27 cellular contexts compared by ENCODE assay signal in genomic region chr3:98780343-98780742, GRCh38. TPM values are rescaled to one million over a fixed set of nuclear protein-coding genes. Genes with fewer than 3 reads are reported as not detected.
DNase-seq lines count a peak whose midpoint lies in the region; ATAC-seq and TF ChIP-seq lines count a peak whose summit lies in the region.
"Had no signal": no experiment of that assay in that cellular context is flagged by ENCODE, and none has a peak within 500 bp of the region (broad histone marks: within the 10 kb centered on the region; RNA-seq: fewer than 3 reads in every experiment).

No MANE protein-coding gene starts in this region.

- H3K9me3 Mint-ChIP-seq in nephron progenitor cell, result no peaks in the 10 kb centered on the region
- H3K9me3 Mint-ChIP-seq: activated naive CD4-positive, alpha-beta T cell treated with anti-CD3 and anti-CD28 coated beads, Interleukin-2, amount 10 ng/mL, durations not matched to agents 7 days and 5 days; activated T-cell treated with anti-CD3 and anti-CD28 coated beads, Interleukin-2, amount 50 U/mL, for 4 hours; dendritic cell treated with granulocyte-macrophage colony-stimulating factor and Interleukin-4, amounts not matched to agents 40 ng/mL and 50 ng/mL, for 4 days; neural crest cell; stimulated activated naive CD8-positive, alpha-beta T cell treated with anti-CD3 and anti-CD28 coated beads, Interleukin-15, amount 100 ng/mL, for 72 hours had no signal

- no peak overlapping the region for H3K4me3 ChIP-seq in heart left ventricle
- no peak overlapping the region for H3K4me3 ChIP-seq in tibial nerve
- H3K4me3 ChIP-seq: gastroesophageal sphincter, HAP-1, skin epidermis, uterus had no signal

- H3K27me3 ChIP-seq in heart left ventricle, result no peaks in the 10 kb centered on the region
- H3K27me3 ChIP-seq in layer of hippocampus (ENCODE audit: control insufficient read depth, insufficient read depth, low read length), result no peaks in the 10 kb centered on the region
- H3K27me3 ChIP-seq in tibial nerve, result no peaks in the 10 kb centered on the region
- H3K27me3 ChIP-seq: gastroesophageal sphincter, uterus had no signal

- no peak for TF ChIP-seq EP300 in tibial nerve (IDR thresholded peaks at IDR 0.05)

- peaks cover 13% of the 10 kb centered on the region for H3K4me1 Mint-ChIP-seq in nephron progenitor cell
- H3K4me1 Mint-ChIP-seq: activated naive CD4-positive, alpha-beta T cell treated with anti-CD3 and anti-CD28 coated beads, Interleukin-2, amount 10 ng/mL, durations not matched to agents 7 days and 5 days had no signal

- no peak overlapping the region for H3K27ac Mint-ChIP-seq in nephron progenitor cell
- H3K27ac Mint-ChIP-seq: activated naive CD4-positive, alpha-beta T cell treated with anti-CD3 and anti-CD28 coated beads, Interleukin-2, amount 10 ng/mL, durations not matched to agents 7 days and 5 days; progenitor cell of endocrine pancreas; stimulated activated naive CD8-positive, alpha-beta T cell treated with anti-CD3 and anti-CD28 coated beads, Interleukin-15, amount 100 ng/mL, for 72 hours had no signal

- peaks cover 28% of the 10 kb centered on the region for H3K36me3 Mint-ChIP-seq in nephron progenitor cell (ENCODE audit: low read depth)
- H3K36me3 Mint-ChIP-seq: activated naive CD4-positive, alpha-beta T cell treated with anti-CD3 and anti-CD28 coated beads, Interleukin-2, amount 10 ng/mL, durations not matched to agents 7 days and 5 days had no signal

- DNase-seq in heart left ventricle (no peak), Right ventricle myocardium superior (no peak), tibial nerve (ENCODE audit: low spot score in 2 of 2) (no peak), hypothalamus (lab: John Stamatoyannopoulos, UW) (no peak), nephron progenitor cell (no peak), NCI-H1436 treated with DMSO at 0.1 percent for 48 hours (lab: John Stamatoyannopoulos, UW) (no peak)
- DNase-seq: activated naive CD4-positive, alpha-beta T cell treated with anti-CD3 and anti-CD28 coated beads, Interleukin-2, amount 10 ng/mL, durations not matched to agents 7 days and 5 days; activated T-cell treated with anti-CD3 and anti-CD28 coated beads, Interleukin-2, amount 50 U/mL, for 4 hours; left colon; NCI-H1092 treated with DMSO at 0.1 percent for 48 hours; NCI-H2081; NCI-H510A; RPMI8226; stimulated activated CD4-positive, alpha-beta T cell treated with anti-CD3 and anti-CD28 coated beads, Interleukin-4, amount 100 ng/mL, for 1 hour; stimulated activated naive CD8-positive, alpha-beta T cell treated with anti-CD3 and anti-CD28 coated beads, Interleukin-15, amount 100 ng/mL, for 72 hours; T-helper 9 cell; uterus had no signal

- H3K4me1 ChIP-seq in heart left ventricle, result peaks cover 0 to 71% (median 58%) of the 10 kb centered on the region in 12 donors
- H3K4me1 ChIP-seq in tibial nerve, result peaks cover 0 to 85% (median 22%) of the 10 kb centered on the region in 4 donors
- H3K4me1 ChIP-seq: HAP-1, uterus had no signal

- TF ChIP-seq CTCF in heart left ventricle (IDR thresholded peaks at IDR 0.05) (no peak), tibial nerve (IDR thresholded peaks at IDR 0.05) (no peak), nephron progenitor cell (IDR thresholded peaks at IDR 0.05) (no peak)

- TF ChIP-seq POLR2A in heart left ventricle (IDR thresholded peaks at IDR 0.05) (no peak), tibial nerve (IDR thresholded peaks at IDR 0.05) (no peak)

- intact Hi-C loops in heart left ventricle (cut with DNase I), result loop anchor here in 1 of 10 donors (5.0 kb wide), 1 partner anchor 48 kb away; no protein-coding TSS in a partner anchor
- intact Hi-C loops in Right ventricle myocardium superior (cut with DNase I), result no loop called here

- peaks cover 6% of the 10 kb centered on the region for H3K27me3 Mint-ChIP-seq in nephron progenitor cell (ENCODE audit: low read depth, poor library complexity)
- H3K27me3 Mint-ChIP-seq: dendritic cell treated with granulocyte-macrophage colony-stimulating factor and Interleukin-4, amounts not matched to agents 40 ng/mL and 50 ng/mL, for 4 days; progenitor cell of endocrine pancreas had no signal

- H3K4me3 Mint-ChIP-seq in nephron progenitor cell, result no peak overlapping the region
- H3K4me3 Mint-ChIP-seq: activated naive CD4-positive, alpha-beta T cell treated with anti-CD3 and anti-CD28 coated beads, Interleukin-2, amount 10 ng/mL, durations not matched to agents 7 days and 5 days; activated T-cell treated with anti-CD3 and anti-CD28 coated beads, Interleukin-2, amount 50 U/mL, for 4 hours; dendritic cell treated with granulocyte-macrophage colony-stimulating factor and Interleukin-4, amounts not matched to agents 40 ng/mL and 50 ng/mL, for 4 days; stimulated activated naive CD8-positive, alpha-beta T cell treated with anti-CD3 and anti-CD28 coated beads, Interleukin-15, amount 100 ng/mL, for 72 hours had no signal

- H3K36me3 ChIP-seq in heart left ventricle, result peaks cover 0 to 53% (median 24%) of the 10 kb centered on the region in 9 donors
- no peaks in the 10 kb centered on the region for H3K36me3 ChIP-seq in tibial nerve
- H3K36me3 ChIP-seq: gastroesophageal sphincter, HAP-1, uterus had no signal

- no peak for ATAC-seq in heart left ventricle
- ATAC-seq in Right ventricle myocardium superior (ENCODE audit: poor library complexity), result no peak
- ATAC-seq: activated CD4-positive, CD25-positive, alpha-beta regulatory T cell treated with anti-CD3 and anti-CD28 coated beads, Interleukin-2, amount 50 U/mL, for 24 hours; activated T-cell treated with anti-CD3 and anti-CD28 coated beads, Interleukin-2, amount 50 U/mL, for 4 hours; gastroesophageal sphincter; left colon; stimulated activated naive CD8-positive, alpha-beta T cell treated with anti-CD3 and anti-CD28 coated beads, Interleukin-15, amount 100 ng/mL, for 72 hours had no signal

- H3K27ac ChIP-seq in heart left ventricle (peak overlapping the region in 8 of 12 donors; percentile 24 to 79 (median 51)), cingulate gyrus (ENCODE audit: low read depth, low read length) (peak overlapping the region; percentile 31), layer of hippocampus (ENCODE audit: low read depth, low read length) (peak overlapping the region; percentile 35), tibial nerve (peak overlapping the region; percentile 46 to 91 (median 75))

- H3K9me3 ChIP-seq in heart left ventricle (no peaks in the 10 kb centered on the region), tibial nerve (no peaks in the 10 kb centered on the region)
- H3K9me3 ChIP-seq: gastroesophageal sphincter, HAP-1, uterus had no signal

- WGBS in heart left ventricle, 4 donors, result 72 to 89% (median 75%) methylated on average over 2 of the region's 2 CpGs
- 55 to 60% methylated on average over 2 of the region's 2 CpGs for WGBS in tibial nerve, 2 donors

RNA-seq across cellular contexts. Expression of gene ST3GAL6, which starts 17.2 kb away (rescaled TPM):
- total RNA-seq in heart left ventricle, result 10 to 100 TPM; 35.3 to 91.1 (median 64.5) TPM
- 10 to 100 TPM; 37.3 to 95.9 TPM for polyA plus RNA-seq in heart left ventricle
- 34.1 TPM for total RNA-seq in Right ventricle myocardium superior
- total RNA-seq in tibial nerve, result 10 to 100 TPM in 2 of 4 donors, 1 to 10 TPM in 2; 9.2 to 54.6 (median 10.1) TPM
- polyA plus RNA-seq: BJ had no signal
